8 cellular contexts compared by ENCODE assay signal in genomic region chr10:43454025-43454424, GRCh38. TPM values are rescaled to one million over a fixed set of nuclear protein-coding genes. Genes with fewer than 3 reads are reported as not detected.
A peak's percentile ranks its signal among the peaks of the same experiment; 100 is the strongest.
DNase-seq lines count a peak whose midpoint lies in the region; ATAC-seq and TF ChIP-seq lines count a peak whose summit lies in the region.
"Not testable (repeated sequence)": the region's sequence is repeated elsewhere in the genome, so short reads cannot be mapped to it uniquely, and the experiment has no call there.

No MANE protein-coding gene starts in this region.

- H3K4me3 ChIP-seq in BLaER1 = peak overlapping the region; percentile 73; the same call in 1 of the 2 replicates
- not testable (repeated sequence) for H3K4me3 ChIP-seq in HEK293 (ENCODE audit: low read depth, low read length)
- peak overlapping the region in 3 of 8 donors; percentile 38 to 85 (median 53) for H3K4me3 ChIP-seq in spleen

- intact Hi-C loops in spleen (cut with DNase I; ENCODE audit: low total_unique reads) = not testable (repeated sequence)

- H3K27me3 Mint-ChIP-seq in activated naive CD4-positive, alpha-beta T cell treated with anti-CD3 and anti-CD28 coated beads, Interleukin-2, amount 10 ng/mL, durations not matched to agents 7 days and 5 days; effector memory CD8-positive, alpha-beta T cell: not testable (repeated sequence)

- TF ChIP-seq POLR2A in spleen (IDR thresholded peaks at IDR 0.05) = not testable (repeated sequence)

- DNase-seq in NCI-H82 (lab: John Stamatoyannopoulos, UW) (peak; percentile 17), myocyte (ENCODE audit: low read depth) (peak; percentile 2), spleen (peak; percentile 69)
- DNase-seq in activated naive CD4-positive, alpha-beta T cell treated with anti-CD3 and anti-CD28 coated beads, Interleukin-2, amount 10 ng/mL, durations not matched to agents 7 days and 5 days; effector memory CD8-positive, alpha-beta T cell: not testable (repeated sequence)

- H3K27me3 ChIP-seq in BLaER1; spleen (replicated peaks in 1 of 7): not testable (repeated sequence)

- peak overlapping the region; percentile 42; the same call in 1 of the 2 replicates for H3K9ac ChIP-seq in BLaER1

- peak overlapping the region; percentile 97 for H3K27ac Mint-ChIP-seq in activated naive CD4-positive, alpha-beta T cell treated with anti-CD3 and anti-CD28 coated beads, Interleukin-2, amount 10 ng/mL, durations not matched to agents 7 days and 5 days
- peak overlapping the region; percentile 98 to 100 for H3K27ac Mint-ChIP-seq in effector memory CD8-positive, alpha-beta T cell

- H3K27ac ChIP-seq in BLaER1 (peak overlapping the region; percentile 89), VCaP (peak overlapping the region; percentile 90), spleen (peak overlapping the region in 7 of 8 donors; percentile 76 to 98 (median 92))
- H3K27ac ChIP-seq in HEK293 (ENCODE audit: extremely low read depth, low read depth, low read length) = not testable (repeated sequence)

- TF ChIP-seq CTCF in HEK293 (tag by site-specific recombination; IDR thresholded peaks at IDR 0.05); VCaP (conservative IDR thresholded peaks at IDR 0.05); spleen (IDR thresholded peaks at IDR 0.05 in 8 of 11, conservative IDR thresholded peaks at IDR 0.05 in 3 of 11): not testable (repeated sequence)

- not testable (repeated sequence) for H4K20me1 ChIP-seq in BLaER1

- 70 to 81% (median 72%) methylated on average over 9 of the region's 9 CpGs for WGBS in spleen, 5 donors

- POLR2A ChIA-PET in HEK293 (lab: Yijun Ruan, JAX) = interaction anchor here (1.1 kb wide), 1 partner anchor 21 kb away, joined by 5 read pairs; no protein-coding TSS in a partner anchor

- H3K4me3 Mint-ChIP-seq in activated naive CD4-positive, alpha-beta T cell treated with anti-CD3 and anti-CD28 coated beads, Interleukin-2, amount 10 ng/mL, durations not matched to agents 7 days and 5 days = peak overlapping the region; percentile 88
- H3K4me3 Mint-ChIP-seq in effector memory CD8-positive, alpha-beta T cell = peak overlapping the region; percentile 95 to 99

- peaks cover 75% of the 10 kb centered on the region for H3K4me1 ChIP-seq in BLaER1
- not testable (repeated sequence) for H3K4me1 ChIP-seq in HEK293 (ENCODE audit: control insufficient read depth, insufficient read depth, low read length)
- peaks cover 40 to 72% (median 54%) of the 10 kb centered on the region in 6 donors for H3K4me1 ChIP-seq in spleen

- not testable (repeated sequence) for H3K9me3 Mint-ChIP-seq in activated naive CD4-positive, alpha-beta T cell treated with anti-CD3 and anti-CD28 coated beads, Interleukin-2, amount 10 ng/mL, durations not matched to agents 7 days and 5 days; effector memory CD8-positive, alpha-beta T cell

- CTCF ChIA-PET in HEK293 (lab: Yijun Ruan, JAX) = not testable (repeated sequence)
- CTCF ChIA-PET in activated naive CD4-positive, alpha-beta T cell treated with anti-CD3 and anti-CD28 coated beads, Interleukin-2, amount 10 ng/mL, durations not matched to agents 7 days and 5 days (lab: Charles Lee) = interaction anchor here (1.5 kb wide), 1 partner anchor 49 kb away, joined by 3 read pairs; no protein-coding TSS in a partner anchor

- H3K36me3 ChIP-seq in BLaER1; HEK293 (ENCODE audit: control insufficient read depth in 2 of 2, insufficient read depth in 1 of 2, low read length in 2 of 2); spleen: not testable (repeated sequence)

- H3K36me3 Mint-ChIP-seq in activated naive CD4-positive, alpha-beta T cell treated with anti-CD3 and anti-CD28 coated beads, Interleukin-2, amount 10 ng/mL, durations not matched to agents 7 days and 5 days = peaks cover 26% of the 10 kb centered on the region
- peaks cover 28% of the 10 kb centered on the region for H3K36me3 Mint-ChIP-seq in effector memory CD8-positive, alpha-beta T cell (ENCODE audit: insufficient read depth)

- not testable (repeated sequence) for H3K9me3 ChIP-seq in BLaER1; HEK293 (ENCODE audit: control insufficient read depth, insufficient read depth, low read depth, low read length); spleen

- not testable (repeated sequence) for ATAC-seq in effector memory CD8-positive, alpha-beta T cell (replicated peaks)

- peak overlapping the region; percentile 94 for H3K4me2 ChIP-seq in BLaER1

- peaks cover 63% of the 10 kb centered on the region for H3K4me1 Mint-ChIP-seq in activated naive CD4-positive, alpha-beta T cell treated with anti-CD3 and anti-CD28 coated beads, Interleukin-2, amount 10 ng/mL, durations not matched to agents 7 days and 5 days
- H3K4me1 Mint-ChIP-seq in effector memory CD8-positive, alpha-beta T cell (ENCODE audit: low read depth in 2 of 2) = peaks cover 35 to 45% of the 10 kb centered on the region in 2 donors

TF ChIP-seq in HEK293, 187 proteins besides CTCF, POLR2A, EP300 and RAD21:
- TF ChIP-seq KLF1 (tag by site-specific recombination; IDR thresholded peaks at IDR 0.05) = peak; percentile 68
- TF ChIP-seq OSR2 (tag by site-specific recombination; IDR thresholded peaks at IDR 0.05) = peak; percentile 76
- peak; percentile 66 for TF ChIP-seq KLF17 (tag by site-specific recombination; IDR thresholded peaks at IDR 0.05)
- peak; percentile 33; the same call in 1 of the 2 replicates for TF ChIP-seq ZBTB17 (tag by site-specific recombination; IDR thresholded peaks at IDR 0.05)
- peak; percentile 70; the same call in 1 of the 2 replicates for TF ChIP-seq ZNF394 (tag by site-specific recombination; IDR thresholded peaks at IDR 0.05; ENCODE audit: borderline replicate concordance)
- TF ChIP-seq KLF7 (tag by site-specific recombination; IDR thresholded peaks at IDR 0.05; ENCODE audit: borderline replicate concordance) = peak; percentile 47; the same call in 1 of the 2 replicates

RNA-seq across cellular contexts. Expression of gene ZNF487, which starts 17.1 kb away (rescaled TPM):
- total RNA-seq in myocyte = 2.9 and 3.1 TPM in 2 replicates
- 2.7 TPM for polyA plus RNA-seq in myocyte (2012)
- 10 to 100 TPM in 2 of 7 donors, 1 to 10 TPM in 5; 5.8 to 12.1 (median 7.9) TPM for total RNA-seq in spleen
- 1 to 10 TPM; 4.9 to 9.6 (median 7.0) TPM for polyA plus RNA-seq in spleen

RNA-seq across cellular contexts. Expression of gene HNRNPF, which starts 45.0 kb away (rescaled TPM):
- total RNA-seq in myocyte = 143 and 200 TPM in 2 replicates
- polyA plus RNA-seq in myocyte (2012) = 88.2 TPM
- 100 to 1,000 TPM; 159 to 253 (median 206) TPM for total RNA-seq in spleen
- polyA plus RNA-seq in spleen = 100 to 1,000 TPM in 2 of 3 donors, 10 to 100 TPM in 1; 82.8 to 141 (median 116) TPM
